In the genomic region with DNA sequence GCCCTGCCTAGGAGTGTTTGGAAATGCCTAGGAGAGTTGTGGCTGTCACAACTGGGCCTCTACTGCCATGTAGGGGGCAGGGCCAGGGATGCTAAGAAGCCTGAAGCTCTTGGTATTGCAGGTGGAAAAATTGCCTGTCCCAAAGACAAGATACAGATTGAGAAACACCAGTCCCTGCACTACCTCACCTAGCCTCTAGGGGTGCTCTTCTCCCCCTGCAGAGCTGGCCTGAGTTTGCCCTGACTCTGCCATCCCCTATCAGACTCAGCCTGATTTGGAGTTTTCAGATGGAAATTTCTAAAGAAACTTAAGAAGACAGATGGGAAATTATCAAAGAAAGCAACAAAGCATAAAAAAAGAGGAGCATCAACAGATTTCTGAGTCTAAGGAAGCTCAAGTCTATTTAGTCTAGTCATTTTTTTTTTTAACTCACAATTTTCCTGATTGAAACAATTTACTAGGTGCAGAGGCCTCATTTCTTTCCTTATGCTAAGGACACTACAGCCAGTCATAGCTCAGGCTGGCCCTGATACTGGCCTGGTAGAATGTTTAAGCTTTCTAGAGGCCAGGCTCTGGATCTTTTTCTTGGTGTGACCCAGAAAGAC, we compare ENCODE assay signal across 8 cellular contexts.
DNase-seq lines count a peak whose midpoint lies in the region; ATAC-seq and FAIRE-seq lines count a peak whose summit lies in the region.

No MANE protein-coding gene starts in this region.

- intact Hi-C loops in right cardiac atrium (cut with DNase I): no loop called here

- peak; percentile 9 for DNase-seq in DMS 273 treated with DMSO at 0.1 percent for 48 hours (lab: John Stamatoyannopoulos, UW)
- DNase-seq in HUDEP-2 (lab: John Stamatoyannopoulos, UW; ENCODE audit: unreplicated experiment in 76 of 76): peak in 49 of 76 experiments; percentile 2 to 66 (median 27)
- DNase-seq in SK-MEL-5 (ENCODE audit: low read depth, low spot score): peak; percentile 74
- peak; percentile 48 for DNase-seq in activated naive CD4-positive, alpha-beta T cell treated with anti-CD3 and anti-CD28 coated beads, Interleukin-2, amount 50 U/mL, for 16 hours
- peak in 2 of 3 donors; percentile 28 to 64 for DNase-seq in right cardiac atrium
- peak; percentile 58 for DNase-seq in small intestine

- H3K4me1 ChIP-seq in right cardiac atrium (ENCODE audit: control insufficient read depth, insufficient read depth, low read length) (no peaks in the 10 kb centered on the region), small intestine (ENCODE audit: control insufficient read depth in 2 of 2, insufficient read depth in 1 of 2, low read depth in 1 of 2, low read length in 1 of 2) (no peaks in the 10 kb centered on the region)

- no peaks in the 10 kb centered on the region for H3K36me3 ChIP-seq in small intestine (ENCODE audit: control insufficient read depth in 2 of 2, insufficient read depth in 2 of 2, low read length in 2 of 2)

- in situ Hi-C loops in SK-MEL-5 (cut with HindIII; ENCODE audit: low pct_unique_long_range_greater_than_20kb, low sequenced_read_pairs): no loop called here

- H3K4me3 ChIP-seq in right cardiac atrium (ENCODE audit: low read length): no peak overlapping the region
- H3K4me3 ChIP-seq in small intestine (ENCODE audit: low read depth in 1 of 2, low read length in 2 of 2): no peak overlapping the region

- H3K27me3 ChIP-seq in right cardiac atrium (ENCODE audit: control insufficient read depth, insufficient read depth) (no peaks in the 10 kb centered on the region), small intestine (ENCODE audit: control insufficient read depth in 2 of 2, insufficient read depth in 2 of 2, low read length in 2 of 2) (peaks cover 0 to 5% of the 10 kb centered on the region in 2 donors)

- H3K9me3 ChIP-seq in right cardiac atrium (ENCODE audit: control insufficient read depth, low read length) (no peaks in the 10 kb centered on the region), small intestine (ENCODE audit: control insufficient read depth, low read depth) (no peaks in the 10 kb centered on the region)

- H3K27ac ChIP-seq in right cardiac atrium (ENCODE audit: low read length) (no peak overlapping the region), small intestine (ENCODE audit: low read depth in 1 of 2, low read length in 1 of 2) (no peak overlapping the region)

- no peak for FAIRE-seq in small intestine (lab: Jason Lieb, UNC)

- peak in 1 of 2 donors; percentile 65 for ATAC-seq in right cardiac atrium
- no peak for ATAC-seq in GM19463 (IDR thresholded peaks at IDR 0.05; ENCODE audit: unreplicated experiment)
- no peak for ATAC-seq in GM19397 (IDR thresholded peaks at IDR 0.05; ENCODE audit: unreplicated experiment)

Comparison
In these comparisons a context has a peak if more than half of its experiments do, and no peak if none do; other contexts are left out.
1. DNase-seq: peak in every context shown above with its lines; median percentile 74 in SK-MEL-5; 58 in small intestine; 48 in activated naive CD4-positive, alpha-beta T cell treated with anti-CD3 and anti-CD28 coated beads, Interleukin-2, amount 50 U/mL, for 16 hours; 46 in right cardiac atrium; 27 in HUDEP-2; 9 in DMS 273 treated with DMSO at 0.1 percent for 48 hours.